ENCODE assay signal across 26 cellular contexts in genomic region chr12:71000748-71001147, GRCh38.
"Had no signal": no experiment of that assay in that cellular context is flagged by ENCODE, and none has a peak within 500 bp of the region (broad histone marks: within the 10 kb centered on the region; RNA-seq: fewer than 3 reads in every experiment).

No MANE protein-coding gene starts in this region.

- H3K4me1 ChIP-seq: esophagus squamous epithelium, heart right ventricle, left lung, psoas muscle, spleen, vagina had no signal

- DNase-seq: cortex of kidney; effector memory CD8-positive, alpha-beta T cell; erythroblast; esophagus squamous epithelium; foreskin melanocyte; glutamatergic neuron; heart right ventricle; hippocampal formation; left cardiac atrium; left lung; mesenchymal stem cell; mucosa of descending colon; naive B cell; nucleus accumbens; ovary; posterior cingulate gyrus; psoas muscle; spleen; stimulated activated CD4-positive, alpha-beta T cell treated with anti-CD3 and anti-CD28 coated beads, Interleukin-4, amount 100 ng/mL, for 4 hours; stimulated activated naive CD8-positive, alpha-beta T cell treated with anti-CD3 and anti-CD28 coated beads, Interleukin-15, Interleukin-2, amounts not matched to agents 100 U/mL and 50 U/mL, for 24 hours; substantia nigra; trophoblast cell had no signal

- H3K27me3 ChIP-seq: esophagus squamous epithelium, heart right ventricle, left lung, ovary, spleen, vagina had no signal

- H3K4me3 ChIP-seq: esophagus squamous epithelium, heart right ventricle, left lung, mucosa of descending colon, ovary, psoas muscle, skin epidermis, spleen, vagina had no signal

- ATAC-seq: effector memory CD8-positive, alpha-beta T cell; left cardiac atrium; left lung; mucosa of descending colon; natural killer cell treated with Interleukin-12 subunit alpha and Interleukin-12 subunit beta and Interleukin-15 and Interleukin-18, amount 100 ng/mL, for 72 hours; psoas muscle; stimulated activated memory B cell treated with anti-CD40 and anti-IgM and Interleukin-4, amounts not matched to agents 10 μg/mL and 1 μg/mL and 100 μg/mL, for 72 hours; stimulated activated naive CD8-positive, alpha-beta T cell treated with anti-CD3 and anti-CD28 coated beads, Interleukin-15, Interleukin-2, amounts not matched to agents 100 U/mL and 50 U/mL, for 24 hours had no signal

- H3K36me3 ChIP-seq: esophagus squamous epithelium, heart right ventricle, left lung, ovary, spleen, vagina had no signal

- H3K27ac ChIP-seq: esophagus squamous epithelium, heart right ventricle, left lung, ovary, psoas muscle, spleen, vagina had no signal

- H3K9me3 ChIP-seq: esophagus squamous epithelium, heart right ventricle, left lung, mucosa of descending colon, ovary, psoas muscle, spleen, vagina had no signal
